ENCODE assay signal across 8 cellular contexts in the genomic region with DNA sequence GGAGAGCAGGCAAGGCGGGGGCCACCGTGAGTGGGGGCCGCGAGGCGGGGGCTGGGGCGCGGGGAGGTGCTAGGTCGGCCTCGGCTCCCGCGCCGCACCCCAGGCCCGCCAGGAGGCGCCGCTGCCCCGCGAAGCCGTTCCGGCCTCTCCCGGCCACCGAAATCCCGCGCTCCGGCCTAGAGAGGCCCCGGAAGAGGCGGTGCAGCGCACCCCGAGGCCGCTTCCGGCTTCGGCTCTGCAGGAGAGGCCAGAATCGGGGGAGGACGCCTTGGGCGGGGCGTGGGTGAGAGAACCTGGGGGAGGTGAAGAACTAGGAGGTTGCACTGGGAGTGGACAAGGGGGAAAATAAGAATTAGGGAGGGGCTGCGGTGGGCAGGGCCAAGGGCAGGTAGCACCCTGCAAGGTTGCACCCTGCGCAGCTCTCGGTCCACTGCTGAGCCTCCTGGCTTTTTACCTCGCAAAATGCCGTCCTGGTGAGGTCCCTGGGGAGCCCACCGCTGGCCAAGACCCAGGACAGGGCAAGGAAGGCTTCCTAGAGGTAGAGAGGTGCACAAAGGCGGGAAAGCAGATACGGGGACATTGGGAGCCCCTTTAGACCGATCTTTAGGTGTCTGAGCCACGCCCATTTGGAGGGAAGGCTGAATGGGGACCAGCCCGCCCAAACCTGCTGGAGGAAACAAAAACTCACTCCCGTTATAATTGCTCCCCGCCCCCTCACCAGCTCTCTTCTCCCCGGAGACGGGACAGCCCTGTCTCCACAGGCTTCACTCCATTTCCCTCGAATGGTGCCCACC.
A peak's percentile ranks its signal among the peaks of the same experiment; 100 is the strongest.
DNase-seq lines count a peak whose midpoint lies in the region; TF ChIP-seq lines count a peak whose summit lies in the region.

No MANE protein-coding gene starts in this region.

- peak overlapping the region; percentile 49; the same call in 1 of the 2 replicates for H3K27ac ChIP-seq in MM.1S (ENCODE audit: low read length)
- peak overlapping the region; percentile 97 for H3K27ac ChIP-seq in neutrophil

- H3K9me3 ChIP-seq in HAP-1 = no peaks in the 10 kb centered on the region
- H3K9me3 ChIP-seq in MM.1S (replicated peaks; ENCODE audit: insufficient read depth, low read length) = no peaks in the 10 kb centered on the region
- H3K9me3 ChIP-seq in neutrophil = no peaks in the 10 kb centered on the region

- TF ChIP-seq CTCF in MM.1S (IDR thresholded peaks at IDR 0.05; ENCODE audit: low read length) = peak; percentile 64
- TF ChIP-seq CTCF in neutrophil (IDR thresholded peaks at IDR 0.05) = peak; percentile 98

- peak overlapping the region; percentile 64; the same call in 1 of the 2 replicates for H3K9ac ChIP-seq in MM.1S (ENCODE audit: low read length)

- H3K79me2 ChIP-seq in MM.1S (ENCODE audit: low read length) = 0 out of 2 replicates have a peak, but pooled peaks cover 9% of the 10 kb centered on the region

- peak overlapping the region; percentile 100 for H3K4me2 ChIP-seq in MM.1S (ENCODE audit: low read depth, low read length)

- H3F3A ChIP-seq in MM.1S (ENCODE audit: insufficient read depth, low read length) = peaks cover 5% of the 10 kb centered on the region; the same call in 1 of the 2 replicates

- no peaks in the 10 kb centered on the region for H3K27me3 ChIP-seq in HAP-1 (ENCODE audit: low read depth)
- peaks cover 24% of the 10 kb centered on the region for H3K27me3 ChIP-seq in MM.1S (replicated peaks; ENCODE audit: insufficient read depth, low read length)
- H3K27me3 ChIP-seq in neutrophil = peaks cover 35% of the 10 kb centered on the region

- DNase-seq in GDM1 (lab: John Stamatoyannopoulos, UW) (peak; percentile 89), HAP-1 (ENCODE audit: low spot score in 2 of 2) (peak; percentile 93 to 97), MM.1S (peak; percentile 96), SHP77 (lab: John Stamatoyannopoulos, UW) (peak; percentile 84 to 93), activated gamma-delta T cell (lab: John Stamatoyannopoulos, UW) (peak; percentile 85), foreskin melanocyte (peak; percentile 80), superior temporal gyrus (ENCODE audit: extremely low spot score) (peak; percentile 91)

- H3K4me3 ChIP-seq in HAP-1 = peak overlapping the region; percentile 50
- H3K4me3 ChIP-seq in MM.1S (ENCODE audit: low read length) = peak overlapping the region; percentile 82
- H3K4me3 ChIP-seq in neutrophil (ENCODE audit: low read depth in 1 of 2, low read length in 1 of 2) = peak overlapping the region; percentile 60 to 85

- no peaks in the 10 kb centered on the region for H4K20me1 ChIP-seq in MM.1S (ENCODE audit: insufficient read depth, low read length)

- H3K4me1 ChIP-seq in HAP-1 (peaks cover 10% of the 10 kb centered on the region), MM.1S (ENCODE audit: low read length) (peaks cover 8% of the 10 kb centered on the region), neutrophil (ENCODE audit: control insufficient read depth in 1 of 2, insufficient read depth in 1 of 2, low read depth in 1 of 2, low read length in 1 of 2) (peaks cover 52 to 57% of the 10 kb centered on the region in 2 experiments)

- in situ Hi-C loops in HAP-1 (cut with MboI; ENCODE audit: low sequenced_read_pairs) = no loop called here

- no peaks in the 10 kb centered on the region for H3K9me2 ChIP-seq in MM.1S (replicated peaks; ENCODE audit: insufficient read depth, low read length)

- peak overlapping the region; percentile 99 for H2AFZ ChIP-seq in MM.1S (ENCODE audit: low read length)

- H3K36me3 ChIP-seq in HAP-1 (replicated peaks) = no peaks in the 10 kb centered on the region
- no peaks in the 10 kb centered on the region for H3K36me3 ChIP-seq in MM.1S (replicated peaks; ENCODE audit: insufficient read depth, low read length)
- no peaks in the 10 kb centered on the region for H3K36me3 ChIP-seq in neutrophil

Comparison
In these comparisons a context has a peak if more than half of its experiments do, and no peak if none do; other contexts are left out.
1. Peak in every context shown above with its lines: DNase-seq, H3K4me3 ChIP-seq and H3K27ac ChIP-seq.